Comparison of ENCODE assay signal across 1 cellular context in the genomic region with DNA sequence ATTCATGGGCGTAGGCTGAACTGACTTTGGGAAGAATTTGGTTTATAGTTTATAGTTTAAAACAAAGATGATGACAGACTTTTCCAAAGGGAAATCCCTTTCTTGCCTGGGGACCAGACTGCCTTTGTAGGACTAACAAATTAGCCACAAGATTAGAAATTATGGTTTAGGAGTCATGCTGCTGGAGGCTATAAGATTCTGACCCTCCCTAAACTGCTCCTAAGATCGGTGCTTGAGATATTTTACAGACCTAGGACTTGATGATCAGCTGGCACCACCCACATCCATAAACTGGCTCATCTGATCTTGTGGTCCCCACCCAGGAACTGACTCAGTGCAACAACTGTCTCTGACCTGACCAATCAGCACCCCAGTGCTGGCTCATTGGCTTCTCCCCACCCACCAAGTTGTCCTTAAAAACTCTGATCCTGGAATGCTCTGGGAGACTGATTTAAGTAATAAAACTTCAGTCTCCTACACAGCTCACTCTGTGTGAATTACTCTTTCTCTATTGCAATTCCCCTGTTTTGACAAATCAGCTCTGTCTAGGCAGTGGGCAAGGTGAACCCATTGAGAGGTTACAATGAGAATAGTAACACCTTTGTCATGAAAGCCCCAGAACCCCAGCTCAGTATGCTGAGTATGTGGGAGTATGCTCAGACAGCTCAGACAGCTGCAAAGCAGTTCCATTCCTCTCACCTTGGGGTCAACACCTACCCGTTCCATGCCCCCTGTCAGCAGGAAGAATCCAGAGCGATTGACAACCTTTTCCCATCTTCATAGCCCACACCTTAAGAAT.
TF ChIP-seq lines count a peak whose summit lies in the region.

No MANE protein-coding gene starts in this region.

TF ChIP-seq in GM12878, 131 proteins besides CTCF, POLR2A, EP300 and RAD21:
- TF ChIP-seq, protein P1, sequence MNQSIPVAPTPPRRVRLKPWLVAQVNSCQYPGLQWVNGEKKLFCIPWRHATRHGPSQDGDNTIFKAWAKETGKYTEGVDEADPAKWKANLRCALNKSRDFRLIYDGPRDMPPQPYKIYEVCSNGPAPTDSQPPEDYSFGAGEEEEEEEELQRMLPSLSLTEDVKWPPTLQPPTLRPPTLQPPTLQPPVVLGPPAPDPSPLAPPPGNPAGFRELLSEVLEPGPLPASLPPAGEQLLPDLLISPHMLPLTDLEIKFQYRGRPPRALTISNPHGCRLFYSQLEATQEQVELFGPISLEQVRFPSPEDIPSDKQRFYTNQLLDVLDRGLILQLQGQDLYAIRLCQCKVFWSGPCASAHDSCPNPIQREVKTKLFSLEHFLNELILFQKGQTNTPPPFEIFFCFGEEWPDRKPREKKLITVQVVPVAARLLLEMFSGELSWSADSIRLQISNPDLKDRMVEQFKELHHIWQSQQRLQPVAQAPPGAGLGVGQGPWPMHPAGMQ (IDR thresholded peaks at IDR 0.05; ENCODE audit: borderline replicate concordance) = no peak
- TF ChIP-seq, protein P2, sequence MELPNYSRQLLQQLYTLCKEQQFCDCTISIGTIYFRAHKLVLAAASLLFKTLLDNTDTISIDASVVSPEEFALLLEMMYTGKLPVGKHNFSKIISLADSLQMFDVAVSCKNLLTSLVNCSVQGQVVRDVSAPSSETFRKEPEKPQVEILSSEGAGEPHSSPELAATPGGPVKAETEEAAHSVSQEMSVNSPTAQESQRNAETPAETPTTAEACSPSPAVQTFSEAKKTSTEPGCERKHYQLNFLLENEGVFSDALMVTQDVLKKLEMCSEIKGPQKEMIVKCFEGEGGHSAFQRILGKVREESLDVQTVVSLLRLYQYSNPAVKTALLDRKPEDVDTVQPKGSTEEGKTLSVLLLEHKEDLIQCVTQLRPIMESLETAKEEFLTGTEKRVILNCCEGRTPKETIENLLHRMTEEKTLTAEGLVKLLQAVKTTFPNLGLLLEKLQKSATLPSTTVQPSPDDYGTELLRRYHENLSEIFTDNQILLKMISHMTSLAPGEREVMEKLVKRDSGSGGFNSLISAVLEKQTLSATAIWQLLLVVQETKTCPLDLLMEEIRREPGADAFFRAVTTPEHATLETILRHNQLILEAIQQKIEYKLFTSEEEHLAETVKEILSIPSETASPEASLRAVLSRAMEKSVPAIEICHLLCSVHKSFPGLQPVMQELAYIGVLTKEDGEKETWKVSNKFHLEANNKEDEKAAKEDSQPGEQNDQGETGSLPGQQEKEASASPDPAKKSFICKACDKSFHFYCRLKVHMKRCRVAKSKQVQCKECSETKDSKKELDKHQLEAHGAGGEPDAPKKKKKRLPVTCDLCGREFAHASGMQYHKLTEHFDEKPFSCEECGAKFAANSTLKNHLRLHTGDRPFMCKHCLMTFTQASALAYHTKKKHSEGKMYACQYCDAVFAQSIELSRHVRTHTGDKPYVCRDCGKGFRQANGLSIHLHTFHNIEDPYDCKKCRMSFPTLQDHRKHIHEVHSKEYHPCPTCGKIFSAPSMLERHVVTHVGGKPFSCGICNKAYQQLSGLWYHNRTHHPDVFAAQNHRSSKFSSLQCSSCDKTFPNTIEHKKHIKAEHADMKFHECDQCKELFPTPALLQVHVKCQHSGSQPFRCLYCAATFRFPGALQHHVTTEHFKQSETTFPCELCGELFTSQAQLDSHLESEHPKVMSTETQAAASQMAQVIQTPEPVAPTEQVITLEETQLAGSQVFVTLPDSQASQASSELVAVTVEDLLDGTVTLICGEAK (IDR thresholded peaks at IDR 0.05; ENCODE audit: borderline replicate concordance) = no peak
- TF ChIP-seq TCF12 (IDR thresholded peaks at IDR 0.05; ENCODE audit: low read depth, low read length) = 0 out of 2 replicates have a peak, but pooled peaks have one; percentile 22
- TF ChIP-seq NFIC (IDR thresholded peaks at IDR 0.05; ENCODE audit: low read depth, low read length) = no peak
- TF ChIP-seq GABPA (IDR thresholded peaks at IDR 0.05; ENCODE audit: low read depth) = no peak
